In genomic region chr1:224052767-224053166, GRCh38 we compare ENCODE assay signal across 14 cellular contexts.
A peak's percentile ranks its signal among the peaks of the same experiment; 100 is the strongest.
DNase-seq lines count a peak whose midpoint lies in the region; ATAC-seq, FAIRE-seq and TF ChIP-seq lines count a peak whose summit lies in the region.
"Had no signal": no experiment of that assay in that cellular context is flagged by ENCODE, and none has a peak within 500 bp of the region (broad histone marks: within the 10 kb centered on the region; RNA-seq: fewer than 3 reads in every experiment).

No MANE protein-coding gene starts in this region.

- H3K27ac ChIP-seq in breast epithelium (no peak overlapping the region), RWPE2 (ENCODE audit: poor library complexity, severe bottlenecking) (peak overlapping the region; percentile 47), fibroblast of lung (ENCODE audit: insufficient read depth, low read length) (no peak overlapping the region)
- H3K27ac ChIP-seq: A549, coronary artery had no signal

- peak; percentile 86 for ATAC-seq in RWPE2 (ENCODE audit: low read depth)
- ATAC-seq: A549 had no signal

- TF ChIP-seq CTCF in MCF 10A (IDR thresholded peaks at IDR 0.05; ENCODE audit: unreplicated experiment) (no peak), breast epithelium (IDR thresholded peaks at IDR 0.05) (no peak), RWPE2 (IDR thresholded peaks at IDR 0.05; ENCODE audit: poor library complexity, severe bottlenecking) (no peak), fibroblast of lung (conservative IDR thresholded peaks at IDR 0.05 in 1 of 2, IDR thresholded peaks at IDR 0.05 in 1 of 2; ENCODE audit: low read depth in 1 of 2, low read length in 2 of 2) (no peak)

- H3K36me3 ChIP-seq in breast epithelium (no peaks in the 10 kb centered on the region), RWPE2 (ENCODE audit: low read depth) (no peaks in the 10 kb centered on the region), fibroblast of lung (ENCODE audit: control insufficient read depth, insufficient read depth, low read length) (no peaks in the 10 kb centered on the region)

- H3K9me3 ChIP-seq in breast epithelium = no peaks in the 10 kb centered on the region
- H3K9me3 ChIP-seq in RWPE2 (ENCODE audit: severe bottlenecking) = no peaks in the 10 kb centered on the region
- no peaks in the 10 kb centered on the region for H3K9me3 ChIP-seq in fibroblast of lung (ENCODE audit: control insufficient read depth, insufficient read depth, low read depth, low read length)
- H3K9me3 ChIP-seq: A549 had no signal

- POLR2A ChIA-PET in MCF 10A (lab: Yijun Ruan, JAX) = interaction anchor here (0.6 kb wide), 1 partner anchor 711 kb away, joined by 3 read pairs; no protein-coding TSS in a partner anchor

- TF ChIP-seq POLR2A in breast epithelium (IDR thresholded peaks at IDR 0.05) = no peak

- H2AFZ ChIP-seq in fibroblast of lung (ENCODE audit: low read length) = peak overlapping the region; percentile 5

- no peak overlapping the region for H3K9ac ChIP-seq in fibroblast of lung (ENCODE audit: insufficient read depth, low read length)

- no peaks in the 10 kb centered on the region for H3K79me2 ChIP-seq in fibroblast of lung (ENCODE audit: control insufficient read depth, insufficient read depth, low read length)

- peaks cover 10% of the 10 kb centered on the region for H3K4me1 Mint-ChIP-seq in MCF 10A (ENCODE audit: insufficient read depth, unreplicated experiment)
- H3K4me1 Mint-ChIP-seq: activated naive CD8-positive, alpha-beta T cell treated with anti-CD3 and anti-CD28 coated beads, Interleukin-2, amount 10 ng/mL, durations not matched to agents 7 days and 5 days had no signal

- H3K9me3 Mint-ChIP-seq in MCF 10A (ENCODE audit: unreplicated experiment) = no peaks in the 10 kb centered on the region

- no peaks in the 10 kb centered on the region for H3K27me3 Mint-ChIP-seq in MCF 10A (ENCODE audit: insufficient read depth, unreplicated experiment)

- FAIRE-seq in urothelium cell line (lab: Jason Lieb, UNC) = no peak
- FAIRE-seq: A549 had no signal

- DNase-seq in MCF 10A (ENCODE audit: unreplicated experiment) (peak; percentile 39), breast epithelium (ENCODE audit: low spot score in 2 of 2) (no peak), RWPE2 (ENCODE audit: low spot score) (no peak), fibroblast of lung (ENCODE audit: low read depth in 2 of 2) (peak; percentile 37 to 76), urothelium cell line (ENCODE audit: low spot score) (peak; percentile 48), NCI-H2029 (lab: John Stamatoyannopoulos, UW) (no peak), NCI-H524 treated with DMSO at 0.1 percent for 48 hours (lab: John Stamatoyannopoulos, UW) (no peak), NCI-H748 treated with DMSO at 0.1 percent for 48 hours (lab: John Stamatoyannopoulos, UW) (no peak)
- DNase-seq: activated CD4-positive, CD25-positive, alpha-beta regulatory T cell treated with anti-CD3 and anti-CD28 coated beads, Interleukin-2, amount 50 U/mL, for 72 hours; activated naive CD8-positive, alpha-beta T cell treated with anti-CD3 and anti-CD28 coated beads, Interleukin-2, amount 10 ng/mL, durations not matched to agents 7 days and 5 days; occipital lobe; T-helper 1 cell had no signal

- no peak overlapping the region for H3K4me2 ChIP-seq in fibroblast of lung (ENCODE audit: extremely low read depth, insufficient read depth, low read length)
- H3K4me2 ChIP-seq: A549 had no signal

- intact Hi-C loops in MCF 10A (cut with micrococcal nuclease) (no loop called here), breast epithelium (cut with DNase I; ENCODE audit: low total_unique reads) (no loop called here)

- H3K36me3 Mint-ChIP-seq in MCF 10A (ENCODE audit: insufficient read depth, unreplicated experiment) = no peaks in the 10 kb centered on the region

- BruUV-seq in MCF 10A (replicated peaks; lab: Mats Ljungman, UMichigan) = no TSS peak

- H3K4me3 ChIP-seq in breast epithelium = no peak overlapping the region
- H3K4me3 ChIP-seq in RWPE2 (ENCODE audit: severe bottlenecking) = no peak overlapping the region
- H3K4me3 ChIP-seq in fibroblast of lung (replicated peaks in 1 of 4; ENCODE audit: control extremely low read depth in 1 of 4, insufficient read depth in 1 of 4, low read depth in 3 of 4, low read length in 4 of 4) = no peak overlapping the region
- H3K4me3 ChIP-seq: A549, coronary artery had no signal

- H3K4me1 ChIP-seq in breast epithelium = no peaks in the 10 kb centered on the region
- H3K4me1 ChIP-seq in RWPE2 (ENCODE audit: insufficient read depth, poor library complexity, severe bottlenecking) = peaks cover 15% of the 10 kb centered on the region
- H3K4me1 ChIP-seq in fibroblast of lung (ENCODE audit: control insufficient read depth, extremely low read depth, insufficient read depth, low read length) = peaks cover 7% of the 10 kb centered on the region

- H3K27me3 ChIP-seq in breast epithelium = no peaks in the 10 kb centered on the region
- H3K27me3 ChIP-seq in RWPE2 (ENCODE audit: insufficient read depth, poor library complexity, severe bottlenecking) = no peaks in the 10 kb centered on the region
- H3K27me3 ChIP-seq in fibroblast of lung (ENCODE audit: control insufficient read depth, insufficient read depth, low read length) = no peaks in the 10 kb centered on the region

- no peak overlapping the region for H3K27ac Mint-ChIP-seq in MCF 10A (ENCODE audit: low read depth, unreplicated experiment)
- H3K27ac Mint-ChIP-seq: activated naive CD8-positive, alpha-beta T cell treated with anti-CD3 and anti-CD28 coated beads, Interleukin-2, amount 10 ng/mL, durations not matched to agents 7 days and 5 days had no signal

- H4K20me1 ChIP-seq in fibroblast of lung (ENCODE audit: control insufficient read depth, extremely low read depth, insufficient read depth, low read length) = no peaks in the 10 kb centered on the region

- no peak overlapping the region for H3K4me3 Mint-ChIP-seq in MCF 10A (ENCODE audit: unreplicated experiment)
- H3K4me3 Mint-ChIP-seq: activated naive CD8-positive, alpha-beta T cell treated with anti-CD3 and anti-CD28 coated beads, Interleukin-2, amount 10 ng/mL, durations not matched to agents 7 days and 5 days had no signal

- CTCF ChIA-PET in MCF 10A (lab: Yijun Ruan, JAX) = interaction anchor here (1.0 to 5.3 kb wide), 7 partner anchors 8 to 354 kb away, joined by 3 to 64 read pairs (median 27); no protein-coding TSS in a partner anchor

Comparison
In these comparisons a context has a peak if more than half of its experiments do, and no peak if none do; other contexts are left out.
1. DNase-seq: peak in MCF 10A (single experiment), fibroblast of lung (2 of 2) and urothelium cell line (single experiment); none in breast epithelium (0 of 2), RWPE2 (single experiment), NCI-H2029 (single experiment), NCI-H524 treated with DMSO at 0.1 percent for 48 hours (single experiment) and NCI-H748 treated with DMSO at 0.1 percent for 48 hours (single experiment).